ENCODE assay signal across 22 cellular contexts in the genomic region with DNA sequence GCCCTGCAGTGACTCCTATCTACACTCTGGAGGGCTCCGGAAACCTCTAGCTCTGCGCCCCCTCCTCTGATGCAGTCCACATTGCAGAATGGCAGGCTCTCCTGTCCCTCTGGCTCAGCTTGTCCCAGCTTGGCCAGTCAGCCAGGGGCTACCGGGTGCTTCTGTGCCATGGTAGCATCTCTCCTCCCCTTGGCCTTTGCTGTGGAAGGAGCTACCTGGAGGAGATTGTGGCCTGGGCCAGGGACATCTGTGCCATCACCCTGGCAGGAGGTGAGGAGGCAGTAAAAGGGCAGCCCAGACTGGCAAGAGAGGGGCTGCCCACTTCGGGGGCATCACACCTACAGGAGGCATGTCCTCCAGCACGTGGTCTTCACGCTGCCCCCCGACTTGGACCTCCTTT. TPM values are rescaled to one million over a fixed set of nuclear protein-coding genes. Genes with fewer than 3 reads are reported as not detected.
"Had no signal": no experiment of that assay in that cellular context is flagged by ENCODE, and none has a peak within 500 bp of the region (broad histone marks: within the 10 kb centered on the region; RNA-seq: fewer than 3 reads in every experiment).

No MANE protein-coding gene starts in this region.

- H3K27ac ChIP-seq: breast epithelium, ovary, psoas muscle, right atrium auricular region, transverse colon, vagina had no signal

- H3K27me3 Mint-ChIP-seq: activated CD4-positive, alpha-beta memory T cell treated with anti-CD3 and anti-CD28 coated beads, Interleukin-2, amount 10 ng/mL, durations not matched to agents 7 days and 5 days; activated CD4-positive, alpha-beta T cell treated with anti-CD3 and anti-CD28 coated beads, Interleukin-2, amount 10 ng/mL, durations not matched to agents 24 days and 14 days; activated naive CD8-positive, alpha-beta T cell treated with anti-CD3 and anti-CD28 coated beads for 36 hours; naive thymus-derived CD4-positive, alpha-beta T cell; stimulated activated naive CD8-positive, alpha-beta T cell treated with anti-CD3 and anti-CD28 coated beads, Interleukin-15, amount 100 ng/mL, for 72 hours; T-helper 17 cell had no signal

- H3K36me3 ChIP-seq: breast epithelium, ovary, right atrium auricular region, transverse colon, vagina had no signal

- H3K9me3 Mint-ChIP-seq: activated CD4-positive, alpha-beta memory T cell treated with anti-CD3 and anti-CD28 coated beads, Interleukin-2, amount 10 ng/mL, durations not matched to agents 7 days and 5 days; activated CD4-positive, alpha-beta T cell treated with anti-CD3 and anti-CD28 coated beads, Interleukin-2, amount 10 ng/mL, durations not matched to agents 24 days and 14 days; activated naive CD8-positive, alpha-beta T cell treated with anti-CD3 and anti-CD28 coated beads for 36 hours; activated T-helper 1 cell treated with anti-CD3 and anti-CD28 coated beads, Interleukin-12 subunit alpha, Interleukin-12 subunit beta, Interleukin-2, Interleukin-4 antibody, amounts not matched to agents 30 ng/mL and 10 ng/mL and 1 ng/mL, durations not matched to agents 14 hours and 24 hours and 36 hours; stimulated activated naive CD8-positive, alpha-beta T cell treated with anti-CD3 and anti-CD28 coated beads, Interleukin-15, amount 100 ng/mL, for 72 hours had no signal

- H3K27me3 ChIP-seq: ovary, right atrium auricular region, vagina had no signal

- H3K27ac Mint-ChIP-seq: activated CD4-positive, alpha-beta memory T cell treated with anti-CD3 and anti-CD28 coated beads, Interleukin-2, amount 10 ng/mL, durations not matched to agents 7 days and 5 days; activated CD4-positive, alpha-beta T cell treated with anti-CD3 and anti-CD28 coated beads, Interleukin-2, amount 10 ng/mL, durations not matched to agents 24 days and 14 days; activated naive CD8-positive, alpha-beta T cell treated with anti-CD3 and anti-CD28 coated beads for 36 hours; activated T-helper 1 cell treated with anti-CD3 and anti-CD28 coated beads, Interleukin-12 subunit alpha, Interleukin-12 subunit beta, Interleukin-2, Interleukin-4 antibody, amounts not matched to agents 30 ng/mL and 10 ng/mL and 1 ng/mL, durations not matched to agents 14 hours and 24 hours and 36 hours; naive thymus-derived CD4-positive, alpha-beta T cell; stimulated activated naive CD8-positive, alpha-beta T cell treated with anti-CD3 and anti-CD28 coated beads, Interleukin-15, amount 100 ng/mL, for 72 hours; T-helper 17 cell had no signal

- H3K9me3 ChIP-seq: breast epithelium, ovary, psoas muscle, right atrium auricular region, transverse colon, vagina had no signal

- H3K4me1 ChIP-seq: breast epithelium, psoas muscle, right atrium auricular region, transverse colon, vagina had no signal

- H3K4me3 ChIP-seq: breast epithelium, lung, ovary, psoas muscle, right atrium auricular region, transverse colon, vagina had no signal

- H3K4me3 Mint-ChIP-seq: activated CD4-positive, alpha-beta memory T cell treated with anti-CD3 and anti-CD28 coated beads, Interleukin-2, amount 10 ng/mL, durations not matched to agents 7 days and 5 days; activated CD4-positive, alpha-beta T cell treated with anti-CD3 and anti-CD28 coated beads, Interleukin-2, amount 10 ng/mL, durations not matched to agents 24 days and 14 days; activated naive CD8-positive, alpha-beta T cell treated with anti-CD3 and anti-CD28 coated beads for 36 hours; activated T-helper 1 cell treated with anti-CD3 and anti-CD28 coated beads, Interleukin-12 subunit alpha, Interleukin-12 subunit beta, Interleukin-2, Interleukin-4 antibody, amounts not matched to agents 30 ng/mL and 10 ng/mL and 1 ng/mL, durations not matched to agents 14 hours and 24 hours and 36 hours; naive thymus-derived CD4-positive, alpha-beta T cell; stimulated activated naive CD8-positive, alpha-beta T cell treated with anti-CD3 and anti-CD28 coated beads, Interleukin-15, amount 100 ng/mL, for 72 hours; T-helper 17 cell had no signal

- ATAC-seq: left colon; naive thymus-derived CD4-positive, alpha-beta T cell; psoas muscle; stimulated activated naive CD8-positive, alpha-beta T cell treated with anti-CD3 and anti-CD28 coated beads, Interleukin-15, amount 100 ng/mL, for 72 hours; T-helper 17 cell had no signal

- H3K36me3 Mint-ChIP-seq: activated naive CD8-positive, alpha-beta T cell treated with anti-CD3 and anti-CD28 coated beads for 36 hours; naive thymus-derived CD4-positive, alpha-beta T cell had no signal

- H3K4me1 Mint-ChIP-seq: activated CD4-positive, alpha-beta memory T cell treated with anti-CD3 and anti-CD28 coated beads, Interleukin-2, amount 10 ng/mL, durations not matched to agents 7 days and 5 days; activated CD4-positive, alpha-beta T cell treated with anti-CD3 and anti-CD28 coated beads, Interleukin-2, amount 10 ng/mL, durations not matched to agents 24 days and 14 days; activated naive CD8-positive, alpha-beta T cell treated with anti-CD3 and anti-CD28 coated beads for 36 hours; naive thymus-derived CD4-positive, alpha-beta T cell; stimulated activated naive CD8-positive, alpha-beta T cell treated with anti-CD3 and anti-CD28 coated beads, Interleukin-15, amount 100 ng/mL, for 72 hours; T-helper 17 cell had no signal

- DNase-seq: activated CD4-positive, alpha-beta memory T cell treated with anti-CD3 and anti-CD28 coated beads, Interleukin-2, amount 10 ng/mL, durations not matched to agents 7 days and 5 days; activated CD4-positive, alpha-beta T cell treated with anti-CD3 and anti-CD28 coated beads, Interleukin-2, amount 10 ng/mL, durations not matched to agents 24 days and 14 days; activated naive CD8-positive, alpha-beta T cell treated with anti-CD3 and anti-CD28 coated beads for 36 hours; cortex of kidney; naive thymus-derived CD4-positive, alpha-beta T cell; stimulated activated CD4-positive, alpha-beta T cell treated with anti-CD3 and anti-CD28 coated beads, Interleukin-12 subunit alpha, Interleukin-12 subunit beta, amount 100 ng/mL, for 4 hours; stimulated activated CD4-positive, alpha-beta T cell treated with anti-CD3 and anti-CD28 coated beads, Interleukin-4, amount 100 ng/mL, for 4 hours; stimulated activated naive CD8-positive, alpha-beta T cell treated with anti-CD3 and anti-CD28 coated beads, Interleukin-15, amount 100 ng/mL, for 72 hours; SW 1271; T-helper 17 cell; transverse colon had no signal

RNA-seq across cellular contexts. Expression of a gene that starts 38.1 kb away (rescaled TPM):
- total RNA-seq: activated CD4-positive, alpha-beta memory T cell treated with anti-CD3 and anti-CD28 coated beads, Interleukin-2, amount 10 ng/mL, durations not matched to agents 7 days and 5 days; activated CD4-positive, alpha-beta T cell treated with anti-CD3 and anti-CD28 coated beads, Interleukin-2, amount 10 ng/mL, durations not matched to agents 24 days and 14 days; activated naive CD8-positive, alpha-beta T cell treated with anti-CD3 and anti-CD28 coated beads for 36 hours; activated T-helper 1 cell treated with anti-CD3 and anti-CD28 coated beads, Interleukin-12 subunit alpha, Interleukin-12 subunit beta, Interleukin-2, Interleukin-4 antibody, amounts not matched to agents 30 ng/mL and 10 ng/mL and 1 ng/mL, durations not matched to agents 14 hours and 24 hours and 36 hours; epithelial cell of proximal tubule; fibroblast of villous mesenchyme had no signal
- polyA plus RNA-seq: keratinocyte had no signal
